Comparison of ENCODE assay signal across 8 cellular contexts in the genomic region with DNA sequence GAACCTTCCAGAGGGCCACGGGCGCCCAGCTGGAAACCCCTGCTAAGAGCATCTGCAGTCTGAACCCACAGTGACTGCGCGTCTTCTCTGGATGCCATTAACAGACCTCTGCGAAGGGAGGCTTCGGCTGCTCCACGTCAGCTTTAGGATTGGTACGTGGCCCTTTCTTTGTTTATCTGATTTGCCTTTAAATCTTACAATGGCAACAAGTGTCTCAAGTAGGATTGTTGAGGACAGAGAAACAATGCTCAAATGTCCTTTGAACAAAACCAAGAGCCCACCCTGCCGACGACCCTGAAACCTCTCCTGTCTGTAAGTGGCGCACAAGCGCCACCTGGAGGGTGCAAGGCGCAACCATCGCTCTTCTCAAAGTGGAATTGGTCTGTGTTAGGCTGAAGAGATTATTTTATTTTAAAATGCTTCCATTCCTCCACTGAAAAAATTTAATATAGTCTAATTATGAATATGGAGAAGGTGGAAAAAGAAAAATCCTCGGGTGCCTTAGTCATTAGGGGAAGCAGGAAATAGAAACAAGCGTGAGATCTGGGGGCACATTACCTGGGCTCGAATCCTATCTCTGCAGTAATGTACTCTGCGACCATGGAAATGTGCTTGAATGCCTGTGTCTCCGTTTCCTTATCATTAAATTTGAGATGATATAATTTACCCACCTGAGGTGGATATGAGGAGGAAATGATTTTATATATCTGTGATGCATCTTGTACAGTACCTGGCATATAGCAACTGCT.
A peak's percentile ranks its signal among the peaks of the same experiment; 100 is the strongest.
DNase-seq lines count a peak whose midpoint lies in the region; ATAC-seq, FAIRE-seq and TF ChIP-seq lines count a peak whose summit lies in the region.

No MANE protein-coding gene starts in this region.

- no peak for FAIRE-seq in D721Med (lab: Jason Lieb, UNC)

- H2BK120ac ChIP-seq in neuronal stem cell (ENCODE audit: low read depth, low read length) = no peak overlapping the region

- no peak overlapping the region for H3K14ac ChIP-seq in neuronal stem cell (ENCODE audit: low read length)

- H2AK5ac ChIP-seq in neuronal stem cell (ENCODE audit: low read depth, low read length) = no peak overlapping the region

- no peak overlapping the region for H4K8ac ChIP-seq in neuronal stem cell (ENCODE audit: low read depth, low read length)

- ATAC-seq in GM21529 (IDR thresholded peaks at IDR 0.05; ENCODE audit: unreplicated experiment) (peak; percentile 66), HG03108 (IDR thresholded peaks at IDR 0.05; ENCODE audit: unreplicated experiment) (no peak), HG03045 (IDR thresholded peaks at IDR 0.05; ENCODE audit: unreplicated experiment) (no peak)

- peak overlapping the region; percentile 77 for H2AFZ ChIP-seq in neuronal stem cell (ENCODE audit: low read length)

- H3K4me3 ChIP-seq in foreskin fibroblast (ENCODE audit: low read depth in 1 of 2, low read length in 2 of 2) (peak overlapping the region; percentile 44 to 52), neuronal stem cell (ENCODE audit: low read length in 2 of 2) (no peak overlapping the region)

- no peak overlapping the region for H4K91ac ChIP-seq in neuronal stem cell (ENCODE audit: low read depth, low read length, poor library complexity)

- H3K23ac ChIP-seq in neuronal stem cell (ENCODE audit: low read depth, low read length, poor library complexity) = no peak overlapping the region

- no peak overlapping the region for H3K4ac ChIP-seq in neuronal stem cell (ENCODE audit: low read length)

- H3K27ac ChIP-seq in neuronal stem cell (replicated peaks; ENCODE audit: low read length) = no peak overlapping the region

- no CpG with 5 or more reads among the region's 19 CpGs for WGBS in neuronal stem cell (ENCODE audit: extremely low coverage in 2 of 2, insufficient read length in 2 of 2, insufficient replicate concordance in 1 of 2), 2 donors

- no peak overlapping the region for H2BK12ac ChIP-seq in neuronal stem cell (ENCODE audit: low read length)

- H3K9ac ChIP-seq in neuronal stem cell (ENCODE audit: low read depth, low read length, poor library complexity) = no peak overlapping the region

- TF ChIP-seq CTCF in D721Med (IDR thresholded peaks at IDR 0.05; ENCODE audit: insufficient read depth, missing control alignments) = peak; percentile 87
- peak; percentile 97 for TF ChIP-seq CTCF in foreskin fibroblast (IDR thresholded peaks at IDR 0.05; ENCODE audit: low read depth, low read length)

- H3K36me3 ChIP-seq in neuronal stem cell (replicated peaks in 1 of 2; ENCODE audit: control insufficient read depth in 2 of 2, insufficient read depth in 2 of 2, low read length in 2 of 2) = no peaks in the 10 kb centered on the region

- peak overlapping the region; percentile 41 for H3K4me2 ChIP-seq in neuronal stem cell (ENCODE audit: insufficient read depth, low read length, poor library complexity, severe bottlenecking)

- DNase-seq in D721Med (ENCODE audit: insufficient read length, low spot score) (no peak), NCI-H2081 (lab: John Stamatoyannopoulos, UW) (peak; percentile 41 to 44), foreskin fibroblast (peak; percentile 26 to 71), neuronal stem cell (ENCODE audit: low spot score) (peak; percentile 70)
- peak; percentile 26 for DNase-seq in activated CD8-positive, alpha-beta memory T cell treated with anti-CD3 and anti-CD28 coated beads, Interleukin-2, amount 50 U/mL, for 4 hours

- peaks cover 0 to 1% of the 10 kb centered on the region in 2 donors for H3K4me1 ChIP-seq in neuronal stem cell (ENCODE audit: control insufficient read depth in 2 of 2, insufficient read depth in 1 of 2, low read depth in 1 of 2, low read length in 2 of 2)

- no peak overlapping the region for H2BK5ac ChIP-seq in neuronal stem cell (ENCODE audit: low read length)

- no peak overlapping the region for H2BK15ac ChIP-seq in neuronal stem cell (ENCODE audit: low read length)

- no peaks in the 10 kb centered on the region for H3K9me3 ChIP-seq in neuronal stem cell (replicated peaks in 1 of 2; ENCODE audit: control insufficient read depth in 2 of 2, insufficient read depth in 1 of 2, low read depth in 1 of 2, low read length in 2 of 2)

- H3K18ac ChIP-seq in neuronal stem cell (ENCODE audit: low read length) = no peak overlapping the region

- H3K79me1 ChIP-seq in neuronal stem cell (ENCODE audit: low read depth, low read length) = no peaks in the 10 kb centered on the region

- H3K27me3 ChIP-seq in neuronal stem cell (ENCODE audit: control insufficient read depth in 3 of 3, insufficient read depth in 3 of 3, low read depth in 1 of 3, low read length in 3 of 3) = no peaks in the 10 kb centered on the region

Comparison
In these comparisons a context has a peak if more than half of its experiments do, and no peak if none do; other contexts are left out.
1. H3K4me3 ChIP-seq: peak in foreskin fibroblast (2 of 2); none in neuronal stem cell (0 of 2).